In the genomic region with DNA sequence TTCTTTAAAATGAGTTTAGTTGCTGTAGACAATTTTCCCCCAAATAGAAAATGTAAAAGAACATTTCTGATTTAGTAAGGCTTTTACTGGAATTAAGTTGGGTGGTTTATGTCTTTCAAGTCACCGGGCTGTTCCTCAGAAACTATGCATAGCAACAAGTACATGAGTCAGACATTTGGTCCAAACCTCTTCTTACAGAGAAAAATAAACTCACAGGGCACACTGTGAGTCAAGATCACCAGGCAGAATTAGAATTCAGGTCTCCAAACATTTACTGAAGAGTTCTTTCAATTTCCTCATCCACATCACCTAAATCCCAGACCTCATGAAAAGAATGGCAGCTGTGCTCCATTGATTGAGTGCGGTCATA, we compare ENCODE assay signal across 19 cellular contexts.
A peak's percentile ranks its signal among the peaks of the same experiment; 100 is the strongest.
DNase-seq lines count a peak whose midpoint lies in the region; ATAC-seq and TF ChIP-seq lines count a peak whose summit lies in the region.
"Had no signal": no experiment of that assay in that cellular context is flagged by ENCODE, and none has a peak within 500 bp of the region (broad histone marks: within the 10 kb centered on the region; RNA-seq: fewer than 3 reads in every experiment).

No MANE protein-coding gene starts in this region.

- TF ChIP-seq CTCF in hepatocyte (IDR thresholded peaks at IDR 0.05; ENCODE audit: poor library complexity) = no peak
- no peak for TF ChIP-seq CTCF in psoas muscle (IDR thresholded peaks at IDR 0.05)

- H2AFZ ChIP-seq in hepatocyte (no peak overlapping the region), Karpas-422 (ENCODE audit: low read length) (no peak overlapping the region)

- 79% methylated on average over 2 of the region's 2 CpGs for WGBS in hepatocyte (ENCODE audit: low lambda C conversion rate, missing lambda C conversion rate)
- 66 to 76% (median 75%) methylated on average over 2 of the region's 2 CpGs for WGBS in psoas muscle, 3 donors

- peaks cover 2% of the 10 kb centered on the region for H4K20me1 ChIP-seq in hepatocyte (ENCODE audit: insufficient read depth, poor library complexity, severe bottlenecking)
- H4K20me1 ChIP-seq in Karpas-422 (ENCODE audit: insufficient read depth, low read depth, low read length) = no peaks in the 10 kb centered on the region

- H3K4me1 ChIP-seq in hepatocyte (ENCODE audit: insufficient read depth) (no peaks in the 10 kb centered on the region), Karpas-422 (ENCODE audit: low read length) (no peaks in the 10 kb centered on the region), psoas muscle (no peaks in the 10 kb centered on the region)
- H3K4me1 ChIP-seq: gastroesophageal sphincter had no signal

- H3K27ac ChIP-seq in hepatocyte (no peak overlapping the region), Karpas-422 (ENCODE audit: low read length) (no peak overlapping the region), psoas muscle (no peak overlapping the region)
- H3K27ac ChIP-seq: gastroesophageal sphincter had no signal

- no peaks in the 10 kb centered on the region for H3K9me3 ChIP-seq in hepatocyte (ENCODE audit: low read depth)
- H3K9me3 ChIP-seq in Karpas-422 (ENCODE audit: low read length) = no peaks in the 10 kb centered on the region
- no peaks in the 10 kb centered on the region for H3K9me3 ChIP-seq in psoas muscle
- H3K9me3 ChIP-seq: HAP-1 had no signal

- ATAC-seq in HG03045 (IDR thresholded peaks at IDR 0.05; ENCODE audit: unreplicated experiment) (no peak), psoas muscle (no peak)
- ATAC-seq: activated CD8-positive, alpha-beta T cell treated with anti-CD3 and anti-CD28 coated beads, Interleukin-2, amount 10 ng/mL, durations not matched to agents 7 days and 5 days; gastroesophageal sphincter; PC-3; sciatic nerve; T-helper 17 cell had no signal

- H3K27me3 ChIP-seq in hepatocyte (no peaks in the 10 kb centered on the region), Karpas-422 (ENCODE audit: low read length) (no peaks in the 10 kb centered on the region), psoas muscle (ENCODE audit: insufficient read depth in 3 of 3, low read length in 2 of 3) (no peaks in the 10 kb centered on the region)
- H3K27me3 ChIP-seq: gastroesophageal sphincter had no signal

- H3K79me2 ChIP-seq in hepatocyte = peaks cover 20% of the 10 kb centered on the region
- H3K79me2 ChIP-seq in Karpas-422 (ENCODE audit: low read length) = no peaks in the 10 kb centered on the region

- H3K9ac ChIP-seq in Karpas-422 (ENCODE audit: low read length) = no peak overlapping the region

- H3K4me2 ChIP-seq in hepatocyte = no peak overlapping the region
- H3K4me2 ChIP-seq in Karpas-422 (ENCODE audit: low read depth, low read length, poor library complexity, severe bottlenecking) = no peak overlapping the region

- intact Hi-C loops in head of caudate nucleus (cut with DNase I) (no loop called here), psoas muscle (cut with DNase I) (no loop called here)

- H3K36me3 ChIP-seq in hepatocyte (replicated peaks; ENCODE audit: insufficient read depth, low read depth) (no peaks in the 10 kb centered on the region), Karpas-422 (ENCODE audit: insufficient read depth, low read length) (no peaks in the 10 kb centered on the region), psoas muscle (ENCODE audit: insufficient read depth in 1 of 2, low read depth in 1 of 2) (no peaks in the 10 kb centered on the region)
- H3K36me3 ChIP-seq: gastroesophageal sphincter, HAP-1 had no signal

- H3K4me3 ChIP-seq in hepatocyte = no peak overlapping the region
- H3K4me3 ChIP-seq in Karpas-422 (ENCODE audit: low read length) = no peak overlapping the region
- no peak overlapping the region for H3K4me3 ChIP-seq in psoas muscle
- H3K4me3 ChIP-seq: coronary artery, gastroesophageal sphincter, HAP-1 had no signal

- H3K9me2 ChIP-seq in hepatocyte (replicated peaks; ENCODE audit: insufficient read depth) (no peaks in the 10 kb centered on the region), Karpas-422 (replicated peaks; ENCODE audit: insufficient read depth, low read length) (no peaks in the 10 kb centered on the region; the same call in 1 of the 2 replicates)

- DNase-seq in AG08396 (ENCODE audit: low spot score) (peak; percentile 56), HCEC 1CT (peak; percentile 77), astrocyte of the hippocampus (ENCODE audit: low read depth, low spot score) (peak; percentile 85), hepatocyte (ENCODE audit: low spot score) (peak; percentile 26), Karpas-422 (no peak), head of caudate nucleus (no peak), psoas muscle (no peak)
- DNase-seq: activated CD8-positive, alpha-beta T cell treated with anti-CD3 and anti-CD28 coated beads, Interleukin-2, amount 10 ng/mL, durations not matched to agents 7 days and 5 days; anterior cingulate cortex; occipital lobe; PC-3; SIG-M5; substantia nigra; T-helper 17 cell had no signal

Comparison
In these comparisons a context has a peak if more than half of its experiments do, and no peak if none do; other contexts are left out.
1. DNase-seq: peak in AG08396 (single experiment), HCEC 1CT (single experiment), astrocyte of the hippocampus (single experiment) and hepatocyte (single experiment); none in Karpas-422 (single experiment), head of caudate nucleus (0 of 42) and psoas muscle (0 of 2).